ENCODE assay signal across 19 cellular contexts in genomic region chr19:40659116-40659515, GRCh38.
"Had no signal": no experiment of that assay in that cellular context is flagged by ENCODE, and none has a peak within 500 bp of the region (broad histone marks: within the 10 kb centered on the region; RNA-seq: fewer than 3 reads in every experiment).

No MANE protein-coding gene starts in this region.

- H3K9me3 ChIP-seq: MG63, SK-N-SH had no signal

- H3K9ac ChIP-seq: SK-N-SH had no signal

- H3K27me3 ChIP-seq: MG63 had no signal

- H3K36me3 ChIP-seq: MG63 had no signal

- H3K4me2 ChIP-seq: SK-N-SH had no signal

- H3K27ac ChIP-seq: HL-60 had no signal

- H3K4me3 ChIP-seq: MG63 had no signal

- DNase-seq: Karpas-422, KG1, MG63, NCI-H1092 treated with DMSO at 0.1 percent for 48 hours, NCI-H1436, NCI-H187, NCI-H2029, NCI-H2081 treated with DMSO at 0.1 percent for 48 hours, NCI-H2171, NCI-H226, NCI-H446, NCI-H510A, NCI-H524 treated with DMSO at 0.1 percent for 48 hours, NCI-H69, NCI-H774, RPMI8226, SK-N-SH, SW 1271 had no signal
